6 cellular contexts compared by ENCODE assay signal in the genomic region with DNA sequence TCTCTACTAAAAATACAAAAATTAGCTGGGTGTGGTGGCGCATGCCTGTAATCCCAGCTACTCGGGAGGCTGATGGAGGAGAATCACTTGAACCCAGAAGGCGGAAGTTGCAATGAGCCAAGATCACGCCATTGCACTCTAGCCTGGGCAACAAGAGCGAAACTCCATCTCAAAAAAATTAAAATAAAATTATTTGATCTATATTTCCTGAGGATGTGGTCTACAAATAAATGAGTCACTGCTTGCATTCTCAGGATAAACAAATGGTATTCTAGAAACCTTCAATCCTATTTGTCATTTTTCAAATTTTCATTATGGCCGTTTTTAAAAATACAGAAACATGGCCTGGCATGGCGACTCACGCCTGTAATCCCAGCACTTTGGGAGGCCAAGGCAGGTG. TPM values are rescaled to one million over a fixed set of nuclear protein-coding genes. Genes with fewer than 3 reads are reported as not detected.
DNase-seq lines count a peak whose midpoint lies in the region; ATAC-seq and TF ChIP-seq lines count a peak whose summit lies in the region.
"Not testable (repeated sequence)": the region's sequence is repeated elsewhere in the genome, so short reads cannot be mapped to it uniquely, and the experiment has no call there.

No MANE protein-coding gene starts in this region.

- H3K36me3 Mint-ChIP-seq in CD4-positive, alpha-beta memory T cell; T-helper 17 cell (ENCODE audit: low read depth); activated CD8-positive, alpha-beta T cell treated with anti-CD3 and anti-CD28 coated beads for 36 hours (ENCODE audit: low read depth); effector memory CD8-positive, alpha-beta T cell (ENCODE audit: insufficient read depth): not testable (repeated sequence)
- peaks cover 19% of the 10 kb centered on the region for H3K36me3 Mint-ChIP-seq in activated naive CD4-positive, alpha-beta T cell treated with anti-CD3 and anti-CD28 coated beads, Interleukin-2, amount 10 ng/mL, durations not matched to agents 7 days and 5 days

- not testable (repeated sequence) for H3K9me3 Mint-ChIP-seq in CD4-positive, alpha-beta memory T cell; activated CD8-positive, alpha-beta T cell treated with anti-CD3 and anti-CD28 coated beads for 36 hours; activated naive CD4-positive, alpha-beta T cell treated with anti-CD3 and anti-CD28 coated beads, Interleukin-2, amount 10 ng/mL, durations not matched to agents 7 days and 5 days; effector memory CD8-positive, alpha-beta T cell

- not testable (repeated sequence) for H3K27me3 ChIP-seq in CD4-positive, alpha-beta memory T cell (ENCODE audit: insufficient read depth, low read length)

- H3K4me1 ChIP-seq in CD4-positive, alpha-beta memory T cell (ENCODE audit: insufficient read depth, low read length) = peaks cover 33% of the 10 kb centered on the region

- not testable (repeated sequence) for H3K9me3 ChIP-seq in CD4-positive, alpha-beta memory T cell (ENCODE audit: control insufficient read depth in 1 of 2, low read length in 2 of 2); T-helper 17 cell (ENCODE audit: control insufficient read depth, low read length, poor library complexity, severe bottlenecking)

- peak; percentile 55 for ATAC-seq in T-helper 17 cell
- not testable (repeated sequence) for ATAC-seq in activated CD8-positive, alpha-beta T cell treated with anti-CD3 and anti-CD28 coated beads for 36 hours
- peak; percentile 61 for ATAC-seq in effector memory CD8-positive, alpha-beta T cell (replicated peaks)

- peak in 4 of 5 donors; percentile 39 to 49 (median 44) for DNase-seq in CD4-positive, alpha-beta memory T cell
- DNase-seq in ELR (ENCODE audit: low read depth) = peak; percentile 19
- DNase-seq in T-helper 17 cell; activated CD8-positive, alpha-beta T cell treated with anti-CD3 and anti-CD28 coated beads for 36 hours; activated naive CD4-positive, alpha-beta T cell treated with anti-CD3 and anti-CD28 coated beads, Interleukin-2, amount 10 ng/mL, durations not matched to agents 7 days and 5 days; effector memory CD8-positive, alpha-beta T cell: not testable (repeated sequence)

- peak overlapping the region in 5 of 8 donors; percentile 25 to 62 (median 54) for H3K4me3 Mint-ChIP-seq in CD4-positive, alpha-beta memory T cell
- H3K4me3 Mint-ChIP-seq in T-helper 17 cell = peak overlapping the region; percentile 19
- not testable (repeated sequence) for H3K4me3 Mint-ChIP-seq in activated CD8-positive, alpha-beta T cell treated with anti-CD3 and anti-CD28 coated beads for 36 hours; activated naive CD4-positive, alpha-beta T cell treated with anti-CD3 and anti-CD28 coated beads, Interleukin-2, amount 10 ng/mL, durations not matched to agents 7 days and 5 days
- H3K4me3 Mint-ChIP-seq in effector memory CD8-positive, alpha-beta T cell = peak overlapping the region in 1 of 2 donors; percentile 35

- CTCF ChIA-PET in CD4-positive, alpha-beta memory T cell (lab: Charles Lee; ENCODE audit: partially characterized antibody) = interaction anchor here (0.7 to 1.8 kb wide), 5 partner anchors 8 to 41 kb away, joined by 3 to 6 read pairs (median 4); partner anchors contain the start of gene FBXW7
- CTCF ChIA-PET in activated CD8-positive, alpha-beta T cell treated with anti-CD3 and anti-CD28 coated beads for 36 hours (lab: Charles Lee); activated naive CD4-positive, alpha-beta T cell treated with anti-CD3 and anti-CD28 coated beads, Interleukin-2, amount 10 ng/mL, durations not matched to agents 7 days and 5 days (lab: Charles Lee): not testable (repeated sequence)

- not testable (repeated sequence) for H3K27me3 Mint-ChIP-seq in CD4-positive, alpha-beta memory T cell; T-helper 17 cell; activated CD8-positive, alpha-beta T cell treated with anti-CD3 and anti-CD28 coated beads for 36 hours; activated naive CD4-positive, alpha-beta T cell treated with anti-CD3 and anti-CD28 coated beads, Interleukin-2, amount 10 ng/mL, durations not matched to agents 7 days and 5 days; effector memory CD8-positive, alpha-beta T cell

- H3K27ac Mint-ChIP-seq in CD4-positive, alpha-beta memory T cell = peak overlapping the region; percentile 78 to 89 (median 86)
- H3K27ac Mint-ChIP-seq in T-helper 17 cell = not testable (repeated sequence)
- H3K27ac Mint-ChIP-seq in activated CD8-positive, alpha-beta T cell treated with anti-CD3 and anti-CD28 coated beads for 36 hours = peak overlapping the region; percentile 38
- H3K27ac Mint-ChIP-seq in activated naive CD4-positive, alpha-beta T cell treated with anti-CD3 and anti-CD28 coated beads, Interleukin-2, amount 10 ng/mL, durations not matched to agents 7 days and 5 days = peak overlapping the region; percentile 52
- peak overlapping the region; percentile 32 to 64 for H3K27ac Mint-ChIP-seq in effector memory CD8-positive, alpha-beta T cell

- not testable (repeated sequence) for H3K27ac ChIP-seq in CD4-positive, alpha-beta memory T cell (ENCODE audit: low read depth, low read length)

- H3K36me3 ChIP-seq in CD4-positive, alpha-beta memory T cell (ENCODE audit: insufficient read depth, low read length) = not testable (repeated sequence)

- H3K4me3 ChIP-seq in CD4-positive, alpha-beta memory T cell (ENCODE audit: low read length in 2 of 2) = not testable (repeated sequence)

- POLR2A ChIA-PET in CD4-positive, alpha-beta memory T cell (lab: Charles Lee; ENCODE audit: partially characterized antibody) = interaction anchor here (0.7 to 12.5 kb wide), 7 partner anchors 9 to 443 kb away, joined by 3 to 327 read pairs (median 4); partner anchors contain the start of gene FBXW7
- POLR2A ChIA-PET in activated CD8-positive, alpha-beta T cell treated with anti-CD3 and anti-CD28 coated beads for 36 hours (lab: Charles Lee) = interaction anchor here (1.1 kb wide), 1 partner anchor 9 kb away, joined by 4 read pairs; no protein-coding TSS in a partner anchor

- peaks cover 15 to 45% (median 32%) of the 10 kb centered on the region in 4 donors for H3K4me1 Mint-ChIP-seq in CD4-positive, alpha-beta memory T cell
- peaks cover 16% of the 10 kb centered on the region for H3K4me1 Mint-ChIP-seq in T-helper 17 cell
- peaks cover 14% of the 10 kb centered on the region for H3K4me1 Mint-ChIP-seq in activated CD8-positive, alpha-beta T cell treated with anti-CD3 and anti-CD28 coated beads for 36 hours (ENCODE audit: low read depth)
- H3K4me1 Mint-ChIP-seq in activated naive CD4-positive, alpha-beta T cell treated with anti-CD3 and anti-CD28 coated beads, Interleukin-2, amount 10 ng/mL, durations not matched to agents 7 days and 5 days; effector memory CD8-positive, alpha-beta T cell (ENCODE audit: low read depth in 2 of 2): not testable (repeated sequence)

- TF ChIP-seq CTCF in activated CD8-positive, alpha-beta T cell treated with anti-CD3 and anti-CD28 coated beads for 36 hours (IDR thresholded peaks at IDR 0.05) = not testable (repeated sequence)

- intact Hi-C loops in CD4-positive, alpha-beta memory T cell (cut with micrococcal nuclease) = loop anchor here (1.0 kb wide), 2 partner anchors 8 to 10 kb away; partner anchors contain the start of gene FBXW7
- intact Hi-C loops in activated CD8-positive, alpha-beta T cell treated with anti-CD3 and anti-CD28 coated beads for 36 hours (cut with micrococcal nuclease) = not testable (repeated sequence)

RNA-seq across cellular contexts. Expression of gene FBXW7, which starts 8.6 kb away (rescaled TPM):
- total RNA-seq in CD4-positive, alpha-beta memory T cell = 100 to 1,000 TPM; 138 to 148 TPM
- 10 to 100 TPM; 36.2 to 47.9 TPM for polyA plus RNA-seq in CD4-positive, alpha-beta memory T cell
- total RNA-seq in T-helper 17 cell = 100 to 1,000 TPM; 102 to 125 TPM
- total RNA-seq in activated CD8-positive, alpha-beta T cell treated with anti-CD3 and anti-CD28 coated beads for 36 hours = 10 to 100 TPM; 32.6 to 35.1 TPM
